8 cellular contexts compared by ENCODE assay signal in the genomic region with DNA sequence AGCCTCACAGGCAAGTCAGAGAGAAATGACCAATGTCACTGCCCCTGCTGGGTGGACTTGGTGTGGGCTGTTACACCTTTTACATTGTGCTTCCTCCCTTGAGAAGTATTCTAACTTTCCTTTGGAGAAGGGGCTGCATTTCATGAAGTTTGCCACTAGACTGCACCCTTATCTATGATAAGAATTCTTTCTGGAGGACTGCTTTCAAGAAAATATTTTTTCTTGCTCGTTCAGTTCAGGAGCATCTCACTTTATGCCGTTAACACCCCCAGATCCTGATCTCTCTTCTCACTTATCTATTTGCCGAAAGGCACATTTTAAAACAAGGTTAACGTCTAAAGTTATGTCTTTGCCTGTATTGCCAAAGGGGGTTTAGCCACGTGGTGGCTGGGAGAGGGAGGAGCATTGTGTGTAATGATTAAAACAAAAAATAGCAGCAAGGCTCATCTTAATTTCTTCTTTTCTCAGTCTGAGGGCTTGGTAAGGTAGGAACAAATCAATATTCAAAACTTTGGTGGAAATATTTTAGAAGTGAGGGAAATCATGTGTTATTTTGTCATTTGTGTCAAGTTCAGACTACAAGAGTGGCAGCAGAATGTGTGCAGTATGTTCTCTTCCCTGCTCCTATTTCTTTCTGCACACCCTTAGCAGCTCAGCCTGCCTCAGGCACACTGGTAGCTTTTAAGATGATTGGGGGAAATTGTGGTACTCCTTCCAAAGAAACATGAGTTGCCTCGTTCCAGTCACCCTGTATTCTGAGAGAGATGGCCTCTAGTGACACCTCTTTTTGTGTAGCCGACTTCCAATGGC. TPM values are rescaled to one million over a fixed set of nuclear protein-coding genes. Genes with fewer than 3 reads are reported as not detected.
DNase-seq lines count a peak whose midpoint lies in the region; ATAC-seq, FAIRE-seq and TF ChIP-seq lines count a peak whose summit lies in the region.

No MANE protein-coding gene starts in this region.

- H3K4me1 ChIP-seq in A549 (peaks cover 31% of the 10 kb centered on the region; the same call in 2 of the 3 replicates), stomach smooth muscle (ENCODE audit: control insufficient read depth, insufficient read depth, low read length) (peaks cover 41% of the 10 kb centered on the region)

- peak overlapping the region in 1 of 2 donors; percentile 35 for H3K9ac ChIP-seq in stomach smooth muscle (ENCODE audit: low read length in 2 of 2)

- peak; percentile 21 to 58 for DNase-seq in A549 (ENCODE audit: low read depth in 1 of 2, low spot score in 1 of 2)
- DNase-seq in H4 (ENCODE audit: low spot score) = peak; percentile 72
- DNase-seq in RPMI8226 = peak; percentile 39
- peak; percentile 53 for DNase-seq in fibroblast of pulmonary artery (ENCODE audit: low read depth)
- no peak for DNase-seq in activated T-cell treated with anti-CD3 and anti-CD28 coated beads for 4 hours
- no peak for DNase-seq in LoVo (ENCODE audit: low spot score)
- DNase-seq in mesenteric fat pad (ENCODE audit: low spot score) = no peak

- peak; percentile 48 to 54 for ATAC-seq in A549

- WGBS in A549 (ENCODE audit: missing lambda C conversion rate) = 27% methylated on average over 7 of the region's 7 CpGs

- CTCF ChIA-PET in A549 (lab: Yijun Ruan, JAX) = interaction anchor here (0.6 to 3.4 kb wide), 7 partner anchors 14 to 1832 kb away, joined by 3 to 12 read pairs (median 6); no protein-coding TSS in a partner anchor

- POLR2A ChIA-PET in A549 (lab: Yijun Ruan, JAX) = no interaction called here

- H3K36me3 ChIP-seq in stomach smooth muscle (ENCODE audit: control insufficient read depth in 2 of 2, insufficient read depth in 2 of 2, low read length in 2 of 2) = no peaks in the 10 kb centered on the region

- FAIRE-seq in A549 (lab: Jason Lieb, UNC) = no peak

- H3K27ac ChIP-seq in A549 (no peak overlapping the region), stomach smooth muscle (ENCODE audit: low read length) (peak overlapping the region; percentile 91)

- peak overlapping the region; percentile 56 for H3K4me2 ChIP-seq in A549

- TF ChIP-seq CTCF in A549 (IDR thresholded peaks at IDR 0.05) (peak; percentile 62), fibroblast of pulmonary artery (IDR thresholded peaks at IDR 0.05; ENCODE audit: low read length, missing control alignments) (peak; percentile 64)

- H3K27me3 ChIP-seq in stomach smooth muscle (ENCODE audit: control insufficient read depth in 1 of 2, insufficient read depth in 2 of 2, low read length in 2 of 2) = no peaks in the 10 kb centered on the region

- H3K4me3 ChIP-seq in A549 (no peak overlapping the region), fibroblast of pulmonary artery (replicated peaks; ENCODE audit: low read depth, low read length) (no peak overlapping the region), stomach smooth muscle (ENCODE audit: low read length in 2 of 2) (peak overlapping the region in 1 of 2 donors; percentile 23)

- H3K9me3 ChIP-seq in A549 (no peaks in the 10 kb centered on the region), stomach smooth muscle (ENCODE audit: control insufficient read depth in 2 of 2, low read length in 2 of 2) (no peaks in the 10 kb centered on the region)

- peak; percentile 62 to 68 for TF ChIP-seq RAD21 in A549 (conservative IDR thresholded peaks at IDR 0.05 in 1 of 2, IDR thresholded peaks at IDR 0.05 in 1 of 2)

- no peak for TF ChIP-seq POLR2A in A549 (IDR thresholded peaks at IDR 0.05; ENCODE audit: low read length)

- TF ChIP-seq EP300 in A549 (IDR thresholded peaks at IDR 0.05) = no peak

TF ChIP-seq in A549, 52 proteins besides CTCF, POLR2A, EP300 and RAD21:
- TF ChIP-seq SMC3 (IDR thresholded peaks at IDR 0.05) (peak; percentile 46; the same call in 2 of the 3 replicates), PHF8 (IDR thresholded peaks at IDR 0.05; ENCODE audit: borderline replicate concordance, low read depth) (no peak)
- TF ChIP-seq, protein P1, sequence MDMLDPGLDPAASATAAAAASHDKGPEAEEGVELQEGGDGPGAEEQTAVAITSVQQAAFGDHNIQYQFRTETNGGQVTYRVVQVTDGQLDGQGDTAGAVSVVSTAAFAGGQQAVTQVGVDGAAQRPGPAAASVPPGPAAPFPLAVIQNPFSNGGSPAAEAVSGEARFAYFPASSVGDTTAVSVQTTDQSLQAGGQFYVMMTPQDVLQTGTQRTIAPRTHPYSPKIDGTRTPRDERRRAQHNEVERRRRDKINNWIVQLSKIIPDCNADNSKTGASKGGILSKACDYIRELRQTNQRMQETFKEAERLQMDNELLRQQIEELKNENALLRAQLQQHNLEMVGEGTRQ (IDR thresholded peaks at IDR 0.05) = 0 out of 2 replicates have a peak, but pooled peaks have one; percentile 10
- TF ChIP-seq, protein P2, sequence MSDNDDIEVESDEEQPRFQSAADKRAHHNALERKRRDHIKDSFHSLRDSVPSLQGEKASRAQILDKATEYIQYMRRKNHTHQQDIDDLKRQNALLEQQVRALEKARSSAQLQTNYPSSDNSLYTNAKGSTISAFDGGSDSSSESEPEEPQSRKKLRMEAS (IDR thresholded peaks at IDR 0.05) = 0 out of 2 replicates have a peak, but pooled peaks have one; percentile 42

RNA-seq across cellular contexts. Expression of a gene that starts 1.6 kb away (rescaled TPM):
- polyA plus RNA-seq in A549 (2011; rRNA removed) = 0.97 and 1.5 TPM in 2 replicates
- 1.5 and 1.9 TPM in 2 replicates for polyA plus RNA-seq in A549 (2012; cell fraction: cytosol; rRNA removed)
- 2.2 and 4.9 TPM in 2 replicates for polyA plus RNA-seq in A549 (2012; cell fraction: nucleus; rRNA removed)
- 0.20 to 0.46 TPM (median 0.23 TPM) in 3 replicates for polyA plus RNA-seq in A549 (2017; fragmentation: RNase III; extraction: RNeasy Plus Mini Kit Qiagen cat#74134 plus additional on column Dnase treatment)
- 1.7 and 3.4 TPM in 2 replicates for polyA minus RNA-seq in A549 (2011; rRNA and poly(A)+ RNA removed)
- total RNA-seq in H4 (2014; rRNA removed; shearing (Covaris generic)) = 366 and 374 TPM in 2 replicates
- total RNA-seq in mesenteric fat pad = 497 TPM

Comparison
In these comparisons a context has a peak if more than half of its experiments do, and no peak if none do; other contexts are left out.
1. DNase-seq: peak in A549 (2 of 2), H4 (single experiment), RPMI8226 (single experiment) and fibroblast of pulmonary artery (single experiment); none in activated T-cell treated with anti-CD3 and anti-CD28 coated beads for 4 hours (single experiment), LoVo (single experiment) and mesenteric fat pad (single experiment).